4 cellular contexts compared by ENCODE assay signal in genomic region chr12:114605918-114606317, GRCh38.
TF ChIP-seq lines count a peak whose summit lies in the region.

No MANE protein-coding gene starts in this region.

TF ChIP-seq in HepG2, 621 proteins besides CTCF, POLR2A, EP300 and RAD21:
- no peak for TF ChIP-seq ZNF460 (CRISPR knock-in tag; IDR thresholded peaks at IDR 0.05; ENCODE audit: borderline replicate concordance)
- peak; percentile 82 for TF ChIP-seq ZNF768 (CRISPR knock-in tag; IDR thresholded peaks at IDR 0.05)
- no peak for TF ChIP-seq BCL3 (CRISPR knock-in tag; IDR thresholded peaks at IDR 0.05)
- TF ChIP-seq SNAPC2 (CRISPR knock-in tag; IDR thresholded peaks at IDR 0.05): no peak
- no peak for TF ChIP-seq LCORL (IDR thresholded peaks at IDR 0.05)
- no peak for TF ChIP-seq LCORL (CRISPR knock-in tag; IDR thresholded peaks at IDR 0.05)
- peak; percentile 51; the same call in 1 of the 2 replicates for TF ChIP-seq ZMYM3 (CRISPR knock-in tag; IDR thresholded peaks at IDR 0.05)

TF ChIP-seq in A549, 52 proteins besides CTCF, POLR2A, EP300 and RAD21:
- TF ChIP-seq NFE2L2 (conservative IDR thresholded peaks at IDR 0.05; ENCODE audit: low read length) (no peak), HDAC2 (IDR thresholded peaks at IDR 0.05) (no peak), MYC (IDR thresholded peaks at IDR 0.05; ENCODE audit: borderline replicate concordance, low read length) (no peak), ZFP36 (IDR thresholded peaks at IDR 0.05; ENCODE audit: borderline replicate concordance, partially characterized antibody) (peak; percentile 36), MAZ (IDR thresholded peaks at IDR 0.05; ENCODE audit: borderline replicate concordance, low read depth, low read length) (no peak), RARB (CRISPR knock-in tag; IDR thresholded peaks at IDR 0.05) (no peak)

TF ChIP-seq in K562, 482 proteins besides CTCF, POLR2A, EP300 and RAD21:
- TF ChIP-seq ADNP (tag; IDR thresholded peaks at IDR 0.05) (peak; percentile 75), SRSF9 (IDR thresholded peaks at IDR 0.05; ENCODE audit: borderline replicate concordance, low read depth, low read length) (no peak), ZFP36 (IDR thresholded peaks at IDR 0.05; ENCODE audit: low read depth, low read length, partially characterized antibody) (peak; percentile 69), RBM25 (IDR thresholded peaks at IDR 0.05; ENCODE audit: low read depth, low read length, severe bottlenecking) (peak; percentile 90), BCOR (IDR thresholded peaks at IDR 0.05) (peak; percentile 88), SFPQ (IDR thresholded peaks at IDR 0.05; ENCODE audit: low read depth, low read length) (no peak), KDM1A (IDR thresholded peaks at IDR 0.05) (peak; percentile 44 to 64; a peak in 3 of 4 replicates), DEAF1 (CRISPR knock-in tag; IDR thresholded peaks at IDR 0.05) (no peak), SMARCA5 (IDR thresholded peaks at IDR 0.05) (0 out of 2 replicates have a peak, but pooled peaks have one; percentile 60)

TF ChIP-seq in H1, 55 proteins besides CTCF, POLR2A, EP300 and RAD21:
- no peak for TF ChIP-seq CTBP2 (IDR thresholded peaks at IDR 0.05; ENCODE audit: borderline replicate concordance, insufficient read depth, insufficient read length, low read length)
- TF ChIP-seq NANOG (IDR thresholded peaks at IDR 0.05; ENCODE audit: insufficient read depth, low read depth, low read length, poor library complexity, severe bottlenecking): no peak
- TF ChIP-seq KDM1A (IDR thresholded peaks at IDR 0.05; ENCODE audit: borderline replicate concordance, low read length): peak; percentile 59; the same call in 1 of the 2 replicates
- TF ChIP-seq SRF (IDR thresholded peaks at IDR 0.05; ENCODE audit: low read depth, low read length): no peak
- TF ChIP-seq CBX5 (IDR thresholded peaks at IDR 0.05; ENCODE audit: low read depth, low read length): no peak
